8 cellular contexts compared by ENCODE assay signal in genomic region chr15:34101366-34102174, GRCh38.
A peak's percentile ranks its signal among the peaks of the same experiment; 100 is the strongest.
DNase-seq lines count a peak whose midpoint lies in the region; ATAC-seq and TF ChIP-seq lines count a peak whose summit lies in the region.

EMC7 (minus strand) TSS chr15:34101862; CDS start chr15:34101839, 23 bp downstream.
PGBD4 (plus strand) TSS chr15:34102083; CDS start chr15:34102532, 449 bp downstream.

- H3K4me1 Mint-ChIP-seq in activated naive CD4-positive, alpha-beta T cell treated with anti-CD3 and anti-CD28 coated beads, Interleukin-2, amount 50 U/mL, for 24 hours: peaks cover 42% of the 10 kb centered on the region

- peaks cover 22 to 26% of the 10 kb centered on the region in 2 experiments for H3K4me1 ChIP-seq in neutrophil (ENCODE audit: control insufficient read depth in 1 of 2, insufficient read depth in 1 of 2, low read depth in 1 of 2, low read length in 1 of 2)

- H3K27ac ChIP-seq in SK-N-MC: peak within 1 kb of the TSS; percentile 71; the same call in 1 of the 2 replicates
- peak within 1 kb of the TSS; percentile 89 for H3K27ac ChIP-seq in neutrophil
- H3K27ac ChIP-seq in substantia nigra (ENCODE audit: low read depth, low read length, poor library complexity, severe bottlenecking): peak within 1 kb of the TSS; percentile 82

- H3K4me3 Mint-ChIP-seq in activated naive CD4-positive, alpha-beta T cell treated with anti-CD3 and anti-CD28 coated beads, Interleukin-2, amount 50 U/mL, for 24 hours: peak within 1 kb of the TSS; percentile 99

- DNase-seq in NCI-H1048 (lab: John Stamatoyannopoulos, UW) (peak; percentile 90), SK-N-MC (ENCODE audit: low read depth, low spot score) (peak; percentile 96), germinal center (ENCODE audit: low spot score) (peak; percentile 94), substantia nigra (lab: John Stamatoyannopoulos, UW) (peak; percentile 85 to 98 (median 96))

- peak within 1 kb of the TSS; percentile 88 for H3K9ac ChIP-seq in SK-N-MC (ENCODE audit: insufficient read length)

- H3K27me3 Mint-ChIP-seq in activated naive CD4-positive, alpha-beta T cell treated with anti-CD3 and anti-CD28 coated beads, Interleukin-2, amount 50 U/mL, for 24 hours: no peaks in the 10 kb centered on the region

- H3K36me3 ChIP-seq in SK-N-MC (ENCODE audit: insufficient read depth, low read length) (no peaks in the 10 kb centered on the region), neutrophil (no peaks in the 10 kb centered on the region)

- H3K36me3 Mint-ChIP-seq in activated naive CD4-positive, alpha-beta T cell treated with anti-CD3 and anti-CD28 coated beads, Interleukin-2, amount 50 U/mL, for 24 hours: peaks cover 19% of the 10 kb centered on the region

- H3K9me3 ChIP-seq in SK-N-MC (ENCODE audit: low read depth, low read length) (no peaks in the 10 kb centered on the region), neutrophil (no peaks in the 10 kb centered on the region)

- no peaks in the 10 kb centered on the region for H3K27me3 ChIP-seq in neutrophil

- ATAC-seq in HG02588 (IDR thresholded peaks at IDR 0.05; ENCODE audit: unreplicated experiment): peak; percentile 99

- H3K4me3 ChIP-seq in GM08714 (ENCODE audit: low read length) (peak within 1 kb of the TSS; percentile 89), SK-N-MC (peak within 1 kb of the TSS; percentile 96), neutrophil (ENCODE audit: low read depth in 1 of 2, low read length in 1 of 2) (peak within 1 kb of the TSS; percentile 92 to 98)

- peaks cover 3% of the 10 kb centered on the region for H3K9me3 Mint-ChIP-seq in activated naive CD4-positive, alpha-beta T cell treated with anti-CD3 and anti-CD28 coated beads, Interleukin-2, amount 50 U/mL, for 24 hours

- TF ChIP-seq CTCF in neutrophil (IDR thresholded peaks at IDR 0.05): peak; percentile 17

- peak within 1 kb of the TSS; percentile 98 for H3K27ac Mint-ChIP-seq in activated naive CD4-positive, alpha-beta T cell treated with anti-CD3 and anti-CD28 coated beads, Interleukin-2, amount 50 U/mL, for 24 hours

Comparison
In these comparisons a context has a peak if more than half of its experiments do, and no peak if none do; other contexts are left out.
1. Peak in every context shown above with its lines: DNase-seq, ATAC-seq, H3K4me3 ChIP-seq and H3K27ac ChIP-seq.